ENCODE assay signal across 9 cellular contexts in the genomic region with DNA sequence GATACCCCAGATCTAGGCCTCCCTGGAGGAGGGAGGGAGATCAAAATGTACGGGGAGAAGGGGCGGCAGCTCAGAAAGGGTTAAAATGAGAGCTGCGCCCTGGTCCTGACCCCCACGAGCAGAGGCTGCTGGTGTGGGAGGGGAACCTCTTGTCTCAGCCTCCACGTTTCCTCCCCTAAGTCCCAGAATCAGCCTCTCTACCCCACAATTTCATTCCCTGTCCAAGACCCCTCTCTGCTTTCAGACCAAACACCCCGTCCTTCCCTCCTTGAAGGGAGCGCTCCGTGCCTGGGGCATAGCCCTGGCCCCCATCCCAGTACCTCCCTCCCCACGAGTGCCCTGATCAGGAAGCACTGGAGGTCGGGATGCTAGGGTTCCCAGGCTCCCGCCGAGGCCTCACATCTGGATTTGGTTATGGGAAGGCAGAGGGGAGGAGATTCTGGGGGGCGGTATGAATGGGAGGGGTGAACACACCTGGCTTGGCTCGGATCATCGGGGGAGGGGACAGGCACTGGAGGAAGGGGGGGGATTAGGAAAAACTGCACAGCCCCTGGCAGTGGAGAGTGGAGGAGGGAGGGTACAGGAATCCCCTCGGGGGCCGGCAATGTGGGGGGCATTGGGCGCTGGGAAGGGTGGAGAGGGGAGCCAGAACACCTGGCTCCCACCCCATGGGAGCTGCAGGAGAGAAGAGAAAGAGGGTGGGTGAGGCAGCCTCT. TPM values are rescaled to one million over a fixed set of nuclear protein-coding genes. Genes with fewer than 3 reads are reported as not detected.
A peak's percentile ranks its signal among the peaks of the same experiment; 100 is the strongest.
DNase-seq lines count a peak whose midpoint lies in the region; ATAC-seq, FAIRE-seq and TF ChIP-seq lines count a peak whose summit lies in the region.
"Had no signal": no experiment of that assay in that cellular context is flagged by ENCODE, and none has a peak within 500 bp of the region (broad histone marks: within the 10 kb centered on the region; RNA-seq: fewer than 3 reads in every experiment).

No MANE protein-coding gene starts in this region.

- no peak for TF ChIP-seq CTCF in endothelial cell of umbilical vein (IDR thresholded peaks at IDR 0.05; ENCODE audit: extremely low read depth in 1 of 2, insufficient read depth in 1 of 2, low read depth in 1 of 2, low read length in 2 of 2)
- no peak for TF ChIP-seq CTCF in mucosa of descending colon (IDR thresholded peaks at IDR 0.05)
- no peak for TF ChIP-seq CTCF in upper lobe of right lung (IDR thresholded peaks at IDR 0.05)
- TF ChIP-seq CTCF in BE2C (IDR thresholded peaks at IDR 0.05; ENCODE audit: low read depth, low read length): no peak
- no peak for TF ChIP-seq CTCF in GM13977 (IDR thresholded peaks at IDR 0.05; ENCODE audit: extremely low read depth, insufficient read depth, missing control alignments)

- in situ Hi-C loops in GM13977 (cut with MboI; ENCODE audit: low pct_unique_long_range_greater_than_20kb, low sequenced_read_pairs, unreplicated experiment): no loop called here

- H3K27ac ChIP-seq in endothelial cell of umbilical vein (ENCODE audit: insufficient read depth, low read depth, low read length): no peak overlapping the region
- no peak overlapping the region for H3K27ac ChIP-seq in upper lobe of right lung

- H3K4me1 ChIP-seq in endothelial cell of umbilical vein (ENCODE audit: control insufficient read depth, extremely low read depth, insufficient read depth, low read length): peaks cover 22% of the 10 kb centered on the region
- H3K4me1 ChIP-seq in mucosa of descending colon (ENCODE audit: low read depth): peaks cover 11% of the 10 kb centered on the region
- H3K4me1 ChIP-seq in upper lobe of right lung: peaks cover 23% of the 10 kb centered on the region
- H3K4me1 ChIP-seq in BE2C: no peaks in the 10 kb centered on the region

- ATAC-seq in mucosa of descending colon (no peak), upper lobe of right lung (no peak)

- H4K20me1 ChIP-seq in endothelial cell of umbilical vein (replicated peaks; ENCODE audit: control insufficient read depth, extremely low read depth, insufficient read depth, low read length): no peaks in the 10 kb centered on the region

- CTCF ChIA-PET in endothelial cell of umbilical vein (lab: Charles Lee): interaction anchor here (1.9 to 6.2 kb wide), 3 partner anchors 11 to 27 kb away, joined by 6 to 67 read pairs (median 60); a partner anchor contains a TSS

- H3K9ac ChIP-seq in endothelial cell of umbilical vein (replicated peaks; ENCODE audit: extremely low read depth, insufficient read depth, low read length): peak overlapping the region; percentile 28

- H3K4me2 ChIP-seq in endothelial cell of umbilical vein (ENCODE audit: insufficient read depth, low read length): peak overlapping the region; percentile 89

- no peaks in the 10 kb centered on the region for H3K9me1 ChIP-seq in endothelial cell of umbilical vein (replicated peaks; ENCODE audit: control insufficient read depth, extremely low read depth, insufficient read depth, low read length)

- DNase-seq in NCI-H69 (lab: John Stamatoyannopoulos, UW) (peak; percentile 53), endothelial cell of umbilical vein (ENCODE audit: low read depth, low spot score) (no peak), mucosa of descending colon (peak in 2 of 3 donors; percentile 30 to 33), upper lobe of right lung (no peak), BE2C (no peak), GM13977 (ENCODE audit: low spot score) (no peak), inferior parietal cortex (ENCODE audit: extremely low spot score) (no peak)
- DNase-seq: NCI-H2171; stimulated activated naive CD4-positive, alpha-beta T cell treated with Interleukin-2 at 50 U/mL for 16 hours had no signal

- H3K36me3 ChIP-seq in endothelial cell of umbilical vein (ENCODE audit: control insufficient read depth in 2 of 2, extremely low read depth in 1 of 2, insufficient read depth in 2 of 2, low read length in 2 of 2): peaks cover 26 to 36% of the 10 kb centered on the region in 2 experiments
- peaks cover 4% of the 10 kb centered on the region for H3K36me3 ChIP-seq in mucosa of descending colon (ENCODE audit: low read depth)
- peaks cover 40% of the 10 kb centered on the region for H3K36me3 ChIP-seq in upper lobe of right lung
- H3K36me3 ChIP-seq in BE2C: no peaks in the 10 kb centered on the region

- H3K4me3 ChIP-seq in endothelial cell of umbilical vein (replicated peaks in 1 of 3; ENCODE audit: insufficient read depth in 1 of 3, low read depth in 1 of 3, low read length in 3 of 3) (peak overlapping the region in 2 of 3 experiments; percentile 90 to 92), mucosa of descending colon (no peak overlapping the region), upper lobe of right lung (peak overlapping the region; percentile 64), BE2C (ENCODE audit: low read depth, low read length) (no peak overlapping the region)

- POLR2A ChIA-PET in endothelial cell of umbilical vein (lab: Charles Lee): no interaction called here

- no peaks in the 10 kb centered on the region for H3K27me3 ChIP-seq in endothelial cell of umbilical vein (ENCODE audit: control insufficient read depth in 2 of 2, insufficient read depth in 2 of 2, low read length in 2 of 2)
- H3K27me3 ChIP-seq in upper lobe of right lung: no peaks in the 10 kb centered on the region
- H3K27me3 ChIP-seq in BE2C: peaks cover 53% of the 10 kb centered on the region

- no TSS peak for BruUV-seq in endothelial cell of umbilical vein (replicated peaks; lab: Mats Ljungman, UMichigan)

- no peak for TF ChIP-seq POLR2A in endothelial cell of umbilical vein (IDR thresholded peaks at IDR 0.05; ENCODE audit: low read depth, low read length)

- dilution Hi-C loops in endothelial cell of umbilical vein (cut with MboI; ENCODE audit: extremely low pct_ligation_motif_present, low sequenced_read_pairs): loop anchor here (25.0 kb wide), 1 partner anchor 112 kb away; a partner anchor contains a TSS

- intact Hi-C loops in endothelial cell of umbilical vein (cut with micrococcal nuclease) (loop anchor here (1.0 kb wide), 1 partner anchor 28 kb away; a partner anchor contains a TSS), mucosa of descending colon (cut with DNase I, micrococcal nuclease) (no loop called here), upper lobe of right lung (cut with DNase I) (no loop called here)

- H3K79me2 ChIP-seq in endothelial cell of umbilical vein (ENCODE audit: control insufficient read depth, insufficient read depth, low read length): peaks cover 65% of the 10 kb centered on the region

- no peak overlapping the region for H2AFZ ChIP-seq in endothelial cell of umbilical vein (ENCODE audit: low read depth, low read length)

- FAIRE-seq in endothelial cell of umbilical vein (lab: Jason Lieb, UNC): no peak

- H3K9me3 ChIP-seq in endothelial cell of umbilical vein (replicated peaks; ENCODE audit: control insufficient read depth, insufficient read depth, low read length) (no peaks in the 10 kb centered on the region), mucosa of descending colon (no peaks in the 10 kb centered on the region), upper lobe of right lung (no peaks in the 10 kb centered on the region), BE2C (no peaks in the 10 kb centered on the region)

RNA-seq across cellular contexts. Expression of a gene that starts 2.7 kb away (rescaled TPM):
- total RNA-seq in endothelial cell of umbilical vein (148 and 193 TPM in 2 replicates), mucosa of descending colon (10 to 100 TPM; 31.2 to 42.4 (median 38.9) TPM), upper lobe of right lung (117 TPM)
- polyA plus RNA-seq in endothelial cell of umbilical vein: 240 and 274 TPM in 2 replicates
- polyA plus RNA-seq in endothelial cell of umbilical vein (2011; cell fraction: cytosol; rRNA removed): 252 and 260 TPM in 2 replicates
- 262 and 267 TPM in 2 replicates for polyA plus RNA-seq in endothelial cell of umbilical vein (2011; cell fraction: nucleus; rRNA removed)
- polyA plus RNA-seq in endothelial cell of umbilical vein (2012): 170 and 173 TPM in 2 replicates
- 243 and 340 TPM in 2 replicates for polyA minus RNA-seq in endothelial cell of umbilical vein
- 24.2 TPM for polyA minus RNA-seq in endothelial cell of umbilical vein (2011; cell fraction: cytosol; rRNA and poly(A)+ RNA removed)
- 99.7 and 134 TPM in 2 replicates for polyA minus RNA-seq in endothelial cell of umbilical vein (2011; cell fraction: nucleus; rRNA and poly(A)+ RNA removed)
- 3.9 TPM for polyA plus RNA-seq in BE2C (2012; ENCODE audit: insufficient read depth, insufficient read length, low read depth)

RNA-seq across cellular contexts. Expression of a gene that starts 27.9 kb away (rescaled TPM):
- total RNA-seq in endothelial cell of umbilical vein: 30.1 and 35.0 TPM in 2 replicates
- polyA plus RNA-seq in endothelial cell of umbilical vein: 37.0 and 37.5 TPM in 2 replicates
- 16.4 and 21.1 TPM in 2 replicates for polyA plus RNA-seq in endothelial cell of umbilical vein (2011; cell fraction: cytosol; rRNA removed)
- polyA plus RNA-seq in endothelial cell of umbilical vein (2011; cell fraction: nucleus; rRNA removed): 62.1 and 65.2 TPM in 2 replicates
- polyA plus RNA-seq in endothelial cell of umbilical vein (2012): 23.0 and 23.7 TPM in 2 replicates
- 29.1 and 35.8 TPM in 2 replicates for polyA minus RNA-seq in endothelial cell of umbilical vein
- polyA minus RNA-seq in endothelial cell of umbilical vein (2011; cell fraction: cytosol; rRNA and poly(A)+ RNA removed): 4.3 TPM
- polyA minus RNA-seq in endothelial cell of umbilical vein (2011; cell fraction: nucleus; rRNA and poly(A)+ RNA removed): 13.5 and 18.8 TPM in 2 replicates
- 10 to 100 TPM; 27.9 to 34.0 (median 33.5) TPM for total RNA-seq in mucosa of descending colon
- 39.2 TPM for total RNA-seq in upper lobe of right lung
- polyA plus RNA-seq in BE2C (2012; ENCODE audit: insufficient read depth, insufficient read length, low read depth): 60.4 TPM

RNA-seq across cellular contexts. Expression of a gene that starts 42.5 kb away (rescaled TPM):
- total RNA-seq in endothelial cell of umbilical vein (84.5 and 90.3 TPM in 2 replicates), mucosa of descending colon (10 to 100 TPM; 27.8 to 42.7 (median 30.0) TPM), upper lobe of right lung (65.3 TPM)
- 88.6 and 90.3 TPM in 2 replicates for polyA plus RNA-seq in endothelial cell of umbilical vein
- polyA plus RNA-seq in endothelial cell of umbilical vein (2011; cell fraction: cytosol; rRNA removed): 69.4 and 77.1 TPM in 2 replicates
- polyA plus RNA-seq in endothelial cell of umbilical vein (2011; cell fraction: nucleus; rRNA removed): 65.8 and 79.0 TPM in 2 replicates
- 60.3 and 63.1 TPM in 2 replicates for polyA plus RNA-seq in endothelial cell of umbilical vein (2012)
- polyA minus RNA-seq in endothelial cell of umbilical vein: 40.6 and 47.6 TPM in 2 replicates
- polyA minus RNA-seq in endothelial cell of umbilical vein (2011; cell fraction: cytosol; rRNA and poly(A)+ RNA removed): 36.6 TPM
- 14.4 and 21.5 TPM in 2 replicates for polyA minus RNA-seq in endothelial cell of umbilical vein (2011; cell fraction: nucleus; rRNA and poly(A)+ RNA removed)
- 4.3 TPM for polyA plus RNA-seq in BE2C (2012; ENCODE audit: insufficient read depth, insufficient read length, low read depth)

RNA-seq across cellular contexts. Expression of a gene that starts 50.2 kb away (rescaled TPM):
- total RNA-seq in endothelial cell of umbilical vein (199 and 202 TPM in 2 replicates), mucosa of descending colon (100 to 1,000 TPM; 112 to 129 (median 120) TPM), upper lobe of right lung (105 TPM)
- 51.9 and 58.6 TPM in 2 replicates for polyA plus RNA-seq in endothelial cell of umbilical vein
- polyA plus RNA-seq in endothelial cell of umbilical vein (2011; cell fraction: cytosol; rRNA removed): 56.1 and 57.3 TPM in 2 replicates
- polyA plus RNA-seq in endothelial cell of umbilical vein (2011; cell fraction: nucleus; rRNA removed): 334 and 404 TPM in 2 replicates
- polyA plus RNA-seq in endothelial cell of umbilical vein (2012): 88.7 and 117 TPM in 2 replicates
- 60.4 and 90.5 TPM in 2 replicates for polyA minus RNA-seq in endothelial cell of umbilical vein
- polyA minus RNA-seq in endothelial cell of umbilical vein (2011; cell fraction: cytosol; rRNA and poly(A)+ RNA removed): 52.0 TPM
- polyA minus RNA-seq in endothelial cell of umbilical vein (2011; cell fraction: nucleus; rRNA and poly(A)+ RNA removed): 66.1 and 79.9 TPM in 2 replicates
- 446 TPM for polyA plus RNA-seq in BE2C (2012; ENCODE audit: insufficient read depth, insufficient read length, low read depth)

Comparison
In these comparisons a context has a peak if more than half of its experiments do, and no peak if none do; other contexts are left out.
1. DNase-seq: peak in NCI-H69 (single experiment) and mucosa of descending colon (2 of 3); none in endothelial cell of umbilical vein (single experiment), upper lobe of right lung (single experiment), BE2C (single experiment), GM13977 (single experiment) and inferior parietal cortex (single experiment).
2. H3K4me3 ChIP-seq: peak in endothelial cell of umbilical vein (2 of 3) and upper lobe of right lung (single experiment); none in mucosa of descending colon (single experiment) and BE2C (single experiment).